In the genomic region with DNA sequence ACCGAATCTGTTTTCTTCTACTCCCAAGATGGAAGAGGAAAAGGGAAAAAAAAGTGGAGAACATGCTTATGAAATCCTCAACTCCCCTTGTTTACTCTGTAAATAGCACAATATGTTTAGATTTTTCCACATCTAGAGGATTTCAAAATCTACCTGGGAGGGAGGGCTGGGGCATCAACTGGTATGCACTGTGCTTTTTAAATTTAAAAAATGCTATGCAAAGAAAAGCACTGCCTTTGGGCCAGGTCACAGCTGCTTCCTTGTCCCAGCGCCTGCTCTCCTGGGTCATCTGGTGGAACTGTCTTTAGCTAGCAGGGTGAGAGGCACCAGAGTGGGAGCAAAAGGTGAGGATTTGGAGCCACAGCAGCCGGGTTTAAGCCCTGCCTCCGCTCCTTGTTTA, we compare ENCODE assay signal across 1 cellular context.
TF ChIP-seq lines count a peak whose summit lies in the region.

No MANE protein-coding gene starts in this region.

TF ChIP-seq in HepG2, 621 proteins besides CTCF, POLR2A, EP300 and RAD21 (continued from another document):
- TF ChIP-seq FOXO1 (CRISPR knock-in tag; IDR thresholded peaks at IDR 0.05) (no peak), NR1H2 (CRISPR knock-in tag; IDR thresholded peaks at IDR 0.05; ENCODE audit: borderline replicate concordance, low read depth) (no peak), DZIP1 (CRISPR knock-in tag; IDR thresholded peaks at IDR 0.05) (no peak), REPIN1 (CRISPR knock-in tag; IDR thresholded peaks at IDR 0.05; ENCODE audit: borderline replicate concordance, low read depth) (no peak), MED13 (CRISPR knock-in tag; IDR thresholded peaks at IDR 0.05) (no peak), ZKSCAN8 (CRISPR knock-in tag; IDR thresholded peaks at IDR 0.05; ENCODE audit: borderline replicate concordance) (no peak), TCF7L2 (IDR thresholded peaks at IDR 0.05; ENCODE audit: low read depth, low read length) (no peak)
- TF ChIP-seq, protein P1, sequence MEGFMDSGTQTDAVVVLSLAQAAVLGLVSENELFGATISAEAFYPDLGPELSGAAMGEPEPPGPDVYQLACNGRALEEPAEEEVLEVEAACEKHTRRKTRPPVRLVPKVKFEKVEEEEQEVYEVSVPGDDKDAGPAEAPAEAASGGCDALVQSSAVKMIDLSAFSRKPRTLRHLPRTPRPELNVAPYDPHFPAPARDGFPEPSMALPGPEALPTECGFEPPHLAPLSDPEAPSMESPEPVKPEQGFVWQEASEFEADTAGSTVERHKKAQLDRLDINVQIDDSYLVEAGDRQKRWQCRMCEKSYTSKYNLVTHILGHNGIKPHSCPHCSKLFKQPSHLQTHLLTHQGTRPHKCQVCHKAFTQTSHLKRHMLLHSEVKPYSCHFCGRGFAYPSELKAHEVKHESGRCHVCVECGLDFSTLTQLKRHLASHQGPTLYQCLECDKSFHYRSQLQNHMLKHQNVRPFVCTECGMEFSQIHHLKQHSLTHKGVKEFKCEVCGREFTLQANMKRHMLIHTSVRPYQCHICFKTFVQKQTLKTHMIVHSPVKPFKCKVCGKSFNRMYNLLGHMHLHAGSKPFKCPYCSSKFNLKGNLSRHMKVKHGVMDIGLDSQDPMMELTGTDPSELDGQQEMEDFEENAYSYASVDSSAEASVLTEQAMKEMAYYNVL (CRISPR knock-in tag; IDR thresholded peaks at IDR 0.05; ENCODE audit: borderline replicate concordance) = no peak
